14 cellular contexts compared by ENCODE assay signal in the genomic region with DNA sequence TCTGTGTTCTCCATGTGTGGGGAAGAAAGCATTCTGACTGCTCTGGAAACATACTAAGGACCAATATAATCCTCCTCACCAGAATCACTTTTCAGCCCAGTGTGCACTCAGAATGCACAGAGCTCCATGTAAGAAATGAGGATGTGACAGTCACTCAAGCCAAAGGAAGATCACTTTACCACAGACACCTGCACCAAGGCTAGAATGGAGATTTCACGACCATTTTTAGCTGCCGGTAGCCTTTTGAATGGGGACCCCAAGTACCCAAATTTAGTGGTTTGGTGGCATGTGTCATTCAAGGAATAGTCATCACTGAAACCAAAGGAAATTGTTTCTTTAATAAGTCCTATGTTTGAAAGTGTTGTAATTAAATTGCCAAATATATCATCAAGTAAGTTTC.
DNase-seq lines count a peak whose midpoint lies in the region; ATAC-seq lines count a peak whose summit lies in the region.
"Had no signal": no experiment of that assay in that cellular context is flagged by ENCODE, and none has a peak within 500 bp of the region (broad histone marks: within the 10 kb centered on the region; RNA-seq: fewer than 3 reads in every experiment).

No MANE protein-coding gene starts in this region.

- H3K4me1 ChIP-seq in skeletal muscle tissue (ENCODE audit: control insufficient read depth in 3 of 3, insufficient read depth in 3 of 3, low read length in 3 of 3), result peaks cover 0 to 7% (median 3%) of the 10 kb centered on the region in 3 donors
- H3K4me1 ChIP-seq: left ventricle myocardium inferior, uterus had no signal

- H3K4me1 Mint-ChIP-seq in activated naive CD8-positive, alpha-beta T cell treated with anti-CD3 and anti-CD28 coated beads, Interleukin-2, amount 50 U/mL, for 24 hours, result peaks cover 5% of the 10 kb centered on the region
- no peaks in the 10 kb centered on the region for H3K4me1 Mint-ChIP-seq in activated naive CD8-positive, alpha-beta T cell treated with anti-CD3 and anti-CD28 coated beads for 36 hours
- H3K4me1 Mint-ChIP-seq: naive thymus-derived CD4-positive, alpha-beta T cell had no signal

- no peaks in the 10 kb centered on the region for H3K36me3 ChIP-seq in skeletal muscle tissue (ENCODE audit: control insufficient read depth in 3 of 3, insufficient read depth in 3 of 3, low read length in 3 of 3)
- H3K36me3 ChIP-seq: left ventricle myocardium inferior, uterus had no signal

- peak overlapping the region; percentile 45 for H3K27ac ChIP-seq in skeletal muscle tissue (ENCODE audit: low read depth, low read length)
- H3K27ac ChIP-seq: epithelial cell of prostate, hepatocyte, left ventricle myocardium inferior, uterus had no signal

- no peak overlapping the region for H3K27ac Mint-ChIP-seq in activated naive CD8-positive, alpha-beta T cell treated with anti-CD3 and anti-CD28 coated beads, Interleukin-2, amount 50 U/mL, for 24 hours
- no peak overlapping the region for H3K27ac Mint-ChIP-seq in activated naive CD8-positive, alpha-beta T cell treated with anti-CD3 and anti-CD28 coated beads for 36 hours
- H3K27ac Mint-ChIP-seq: naive thymus-derived CD4-positive, alpha-beta T cell had no signal

- DNase-seq in activated naive CD8-positive, alpha-beta T cell treated with anti-CD3 and anti-CD28 coated beads, Interleukin-2, amount 50 U/mL, for 24 hours, result no peak
- DNase-seq in activated naive CD8-positive, alpha-beta T cell treated with anti-CD3 and anti-CD28 coated beads for 36 hours, result no peak
- DNase-seq in stimulated activated naive CD4-positive, alpha-beta T cell (lab: John Stamatoyannopoulos, UW), result no peak
- DNase-seq in stimulated activated CD4-positive, alpha-beta T cell treated with anti-CD3 and anti-CD28 coated beads, Interleukin-4, amount 100 ng/mL, for 1 hour, result no peak
- DNase-seq: left ventricle myocardium inferior; naive thymus-derived CD4-positive, alpha-beta T cell; NCI-H187; uterus had no signal

- no peaks in the 10 kb centered on the region for H3K9me3 Mint-ChIP-seq in activated naive CD8-positive, alpha-beta T cell treated with anti-CD3 and anti-CD28 coated beads, Interleukin-2, amount 50 U/mL, for 24 hours
- H3K9me3 Mint-ChIP-seq in activated naive CD8-positive, alpha-beta T cell treated with anti-CD3 and anti-CD28 coated beads for 36 hours, result no peaks in the 10 kb centered on the region

- H3K36me3 Mint-ChIP-seq in activated naive CD8-positive, alpha-beta T cell treated with anti-CD3 and anti-CD28 coated beads, Interleukin-2, amount 50 U/mL, for 24 hours (ENCODE audit: low read depth), result no peaks in the 10 kb centered on the region
- no peaks in the 10 kb centered on the region for H3K36me3 Mint-ChIP-seq in activated naive CD8-positive, alpha-beta T cell treated with anti-CD3 and anti-CD28 coated beads for 36 hours
- H3K36me3 Mint-ChIP-seq: naive thymus-derived CD4-positive, alpha-beta T cell had no signal

- H3K9me3 ChIP-seq in skeletal muscle tissue (ENCODE audit: control insufficient read depth in 3 of 3, low read length in 3 of 3), result no peaks in the 10 kb centered on the region
- H3K9me3 ChIP-seq: left ventricle myocardium inferior, uterus had no signal

- H3K27me3 Mint-ChIP-seq in activated naive CD8-positive, alpha-beta T cell treated with anti-CD3 and anti-CD28 coated beads, Interleukin-2, amount 50 U/mL, for 24 hours, result peaks cover 2% of the 10 kb centered on the region
- peaks cover 12% of the 10 kb centered on the region for H3K27me3 Mint-ChIP-seq in activated naive CD8-positive, alpha-beta T cell treated with anti-CD3 and anti-CD28 coated beads for 36 hours

- ATAC-seq in activated naive CD8-positive, alpha-beta T cell treated with anti-CD3 and anti-CD28 coated beads, Interleukin-2, amount 50 U/mL, for 24 hours, result peak; percentile 43
- ATAC-seq in GM21717 (IDR thresholded peaks at IDR 0.05; ENCODE audit: unreplicated experiment) (peak; percentile 88), HG03103 (IDR thresholded peaks at IDR 0.05; ENCODE audit: low read depth, unreplicated experiment) (peak; percentile 53), GM21381 (IDR thresholded peaks at IDR 0.05; ENCODE audit: unreplicated experiment) (no peak)
- ATAC-seq: naive thymus-derived CD4-positive, alpha-beta T cell had no signal

- H3K9ac ChIP-seq in skeletal muscle tissue (ENCODE audit: low read depth in 1 of 3, low read length in 3 of 3), result no peak overlapping the region

- no peaks in the 10 kb centered on the region for H3K27me3 ChIP-seq in skeletal muscle tissue (ENCODE audit: control insufficient read depth in 3 of 3, insufficient read depth in 3 of 3, low read length in 3 of 3)
- H3K27me3 ChIP-seq: hepatocyte, uterus had no signal

- H3K4me3 ChIP-seq in skeletal muscle tissue (ENCODE audit: low read length in 3 of 3), result no peak overlapping the region
- H3K4me3 ChIP-seq: hepatocyte, left ventricle myocardium inferior, uterus had no signal

- no peak overlapping the region for H3K4me3 Mint-ChIP-seq in activated naive CD8-positive, alpha-beta T cell treated with anti-CD3 and anti-CD28 coated beads, Interleukin-2, amount 50 U/mL, for 24 hours
- no peak overlapping the region for H3K4me3 Mint-ChIP-seq in activated naive CD8-positive, alpha-beta T cell treated with anti-CD3 and anti-CD28 coated beads for 36 hours
- H3K4me3 Mint-ChIP-seq: naive thymus-derived CD4-positive, alpha-beta T cell had no signal
